Comparison of ENCODE assay signal across 17 cellular contexts in the genomic region with DNA sequence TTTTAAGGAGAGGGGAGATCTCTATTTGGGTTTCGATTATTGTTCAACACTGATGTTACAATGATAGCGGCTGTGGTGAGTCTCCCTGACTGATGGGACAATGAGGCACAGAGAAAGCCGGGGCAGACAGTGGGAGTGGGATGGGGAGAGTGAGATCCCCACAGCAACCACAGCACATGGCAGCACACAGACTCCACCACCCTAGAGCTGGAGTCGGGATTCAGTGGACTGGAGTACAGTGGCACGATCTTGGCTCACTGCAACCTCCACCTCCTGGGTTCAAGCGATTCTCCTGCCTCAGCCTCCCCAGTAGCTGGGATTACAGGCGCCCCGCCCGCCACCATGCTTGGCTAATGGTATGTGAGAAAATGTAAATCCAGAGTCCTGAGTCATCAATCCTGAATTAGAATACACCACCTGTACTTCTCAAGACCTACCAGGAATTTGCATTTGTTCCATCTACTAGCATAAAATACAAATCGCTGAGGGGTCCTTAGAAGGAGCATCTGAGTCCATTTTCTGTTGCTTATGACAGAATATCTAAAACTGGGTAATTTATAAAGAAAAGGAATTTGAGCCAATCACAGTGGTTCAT.
DNase-seq lines count a peak whose midpoint lies in the region; ATAC-seq and TF ChIP-seq lines count a peak whose summit lies in the region.
"Had no signal": no experiment of that assay in that cellular context is flagged by ENCODE, and none has a peak within 500 bp of the region (broad histone marks: within the 10 kb centered on the region; RNA-seq: fewer than 3 reads in every experiment).

No MANE protein-coding gene starts in this region.

- POLR2A ChIA-PET in IMR-90 (lab: Charles Lee; ENCODE audit: unreplicated experiment) (no interaction called here), OCI-LY7 (lab: Charles Lee) (interaction anchor here (0.6 to 0.8 kb wide), 3 partner anchors 37 to 78 kb away, joined by 3 to 6 read pairs (median 3); no protein-coding TSS in a partner anchor)

- 0 out of 2 replicates have a peak overlapping the region, but pooled peaks have one; percentile 3 for H2AK5ac ChIP-seq in IMR-90 (ENCODE audit: low read depth, low read length)

- H3K79me1 ChIP-seq in IMR-90 (ENCODE audit: low read depth in 1 of 2, low read length in 2 of 2), result peaks cover 0 to 8% of the 10 kb centered on the region in 2 experiments; a peak in 2 of 4 replicates

- H3K18ac ChIP-seq in IMR-90 (ENCODE audit: low read depth, low read length), result no peak overlapping the region

- ATAC-seq in IMR-90 (ENCODE audit: low read depth), result no peak
- ATAC-seq in GM18867 (IDR thresholded peaks at IDR 0.05; ENCODE audit: unreplicated experiment), result no peak

- DNase-seq in IMR-90 (no peak), OCI-LY7 (ENCODE audit: low spot score) (peak; percentile 47), epithelial cell of esophagus (ENCODE audit: low read depth) (peak; percentile 52), osteocyte (ENCODE audit: extremely low spot score, unreplicated experiment) (no peak), ACHN (no peak), SJCRH30 (no peak)
- DNase-seq: CD8-positive, alpha-beta memory T cell; DMS79; KG1; NCI-H1048; NCI-H146; NCI-H2081; NCI-H510A; NCI-H774 had no signal

- H3K9me3 Mint-ChIP-seq in osteocyte (ENCODE audit: unreplicated experiment), result no peaks in the 10 kb centered on the region
- H3K9me3 Mint-ChIP-seq: CD8-positive, alpha-beta memory T cell had no signal

- H3K4me3 ChIP-seq in IMR-90 (ENCODE audit: insufficient read depth, low read depth, low read length) (no peak overlapping the region), OCI-LY7 (ENCODE audit: low read depth, low read length, poor library complexity, severe bottlenecking) (no peak overlapping the region), epithelial cell of esophagus (ENCODE audit: low read length) (no peak overlapping the region), SJCRH30 (no peak overlapping the region)
- H3K4me3 ChIP-seq: BLaER1, SK-N-MC had no signal

- H3K4me3 Mint-ChIP-seq in osteocyte (ENCODE audit: unreplicated experiment), result no peak overlapping the region
- H3K4me3 Mint-ChIP-seq: CD8-positive, alpha-beta memory T cell had no signal

- intact Hi-C loops in IMR-90 (cut with micrococcal nuclease), result no loop called here
- intact Hi-C loops in OCI-LY7 (cut with micrococcal nuclease; ENCODE audit: unreplicated experiment), result no loop called here

- H3K56ac ChIP-seq in IMR-90 (ENCODE audit: extremely low read depth, insufficient read depth, low read length), result no peak overlapping the region

- TF ChIP-seq POLR2A in IMR-90 (IDR thresholded peaks at IDR 0.05; ENCODE audit: low read depth, low read length), result no peak

- H3K9ac ChIP-seq in IMR-90 (ENCODE audit: low read depth, low read length), result no peak overlapping the region
- H3K9ac ChIP-seq: BLaER1 had no signal

- H2AK9ac ChIP-seq in IMR-90 (replicated peaks; ENCODE audit: low read depth, low read length, poor library complexity), result peak overlapping the region; percentile 16

- H4K20me1 ChIP-seq in IMR-90 (ENCODE audit: insufficient read depth, low read length), result no peaks in the 10 kb centered on the region
- H4K20me1 ChIP-seq in OCI-LY7 (ENCODE audit: insufficient read depth, low read length), result no peaks in the 10 kb centered on the region
- H4K20me1 ChIP-seq: BLaER1 had no signal

- H3K36me3 ChIP-seq in IMR-90 (ENCODE audit: control insufficient read depth, insufficient read depth, low read length) (no peaks in the 10 kb centered on the region), OCI-LY7 (ENCODE audit: insufficient read depth, low read length) (peaks cover 4% of the 10 kb centered on the region; the same call in 1 of the 2 replicates), SJCRH30 (no peaks in the 10 kb centered on the region)
- H3K36me3 ChIP-seq: BLaER1 had no signal

- peaks cover 3% of the 10 kb centered on the region for H3K9me3 ChIP-seq in IMR-90 (ENCODE audit: control insufficient read depth, insufficient read depth, low read length)
- peaks cover 16% of the 10 kb centered on the region; the same call in 1 of the 2 replicates for H3K9me3 ChIP-seq in OCI-LY7 (ENCODE audit: low read length)
- H3K9me3 ChIP-seq in SJCRH30 (replicated peaks), result no peaks in the 10 kb centered on the region

- WGBS in IMR-90 (ENCODE audit: extremely low coverage in 2 of 2, insufficient read length in 1 of 2), 2 experiments, result no CpG with 5 or more reads among the region's 10 CpGs

- BruUV-seq in IMR-90 (replicated peaks; lab: Mats Ljungman, UMichigan) (no TSS peak), OCI-LY7 (replicated peaks; lab: Mats Ljungman, UMichigan) (no TSS peak)

- H4K91ac ChIP-seq in IMR-90 (ENCODE audit: insufficient read depth, low read depth, low read length), result no peak overlapping the region

- peak overlapping the region in 1 of 2 experiments; percentile 28; a peak in 2 of 4 replicates for H4K8ac ChIP-seq in IMR-90 (ENCODE audit: low read depth in 2 of 2, low read length in 2 of 2)

- no peaks in the 10 kb centered on the region for H3K36me3 Mint-ChIP-seq in osteocyte (ENCODE audit: unreplicated experiment)
- H3K36me3 Mint-ChIP-seq: CD8-positive, alpha-beta memory T cell had no signal

- no peak for TF ChIP-seq RAD21 in IMR-90 (IDR thresholded peaks at IDR 0.05; ENCODE audit: low read length)

- no peak overlapping the region for H2BK5ac ChIP-seq in IMR-90 (ENCODE audit: low read depth, low read length, poor library complexity, severe bottlenecking)

- no peaks in the 10 kb centered on the region for H3K79me2 ChIP-seq in OCI-LY7 (ENCODE audit: insufficient read depth, low read depth, low read length)

- H3K27me3 ChIP-seq in IMR-90 (ENCODE audit: control insufficient read depth, insufficient read depth, low read length), result no peaks in the 10 kb centered on the region
- no peaks in the 10 kb centered on the region for H3K27me3 ChIP-seq in SJCRH30
- H3K27me3 ChIP-seq: BLaER1 had no signal

- H3K9me1 ChIP-seq in IMR-90 (ENCODE audit: insufficient read depth, low read length), result peaks cover 7% of the 10 kb centered on the region; the same call in 1 of the 2 replicates

- CTCF ChIA-PET in IMR-90 (lab: Yijun Ruan, JAX) (no interaction called here), OCI-LY7 (lab: Charles Lee; ENCODE audit: unreplicated experiment) (no interaction called here)

- dilution Hi-C loops in IMR-90 (cut with HindIII; ENCODE audit: low sequenced_read_pairs, unreplicated experiment), result no loop called here

- H3K27me3 Mint-ChIP-seq in osteocyte (ENCODE audit: unreplicated experiment), result no peaks in the 10 kb centered on the region
- H3K27me3 Mint-ChIP-seq: CD8-positive, alpha-beta memory T cell had no signal

- H3K27ac ChIP-seq in IMR-90 (ENCODE audit: insufficient read depth, low read length) (no peak overlapping the region), OCI-LY7 (ENCODE audit: low read depth, low read length, poor library complexity, severe bottlenecking) (peak overlapping the region; percentile 87), SJCRH30 (no peak overlapping the region)
- H3K27ac ChIP-seq: BLaER1, SK-N-MC had no signal

- H2BK120ac ChIP-seq in IMR-90 (ENCODE audit: low read depth, low read length), result no peak overlapping the region

- TF ChIP-seq CTCF in IMR-90 (conservative IDR thresholded peaks at IDR 0.05; ENCODE audit: low read depth, low read length) (no peak), OCI-LY7 (conservative IDR thresholded peaks at IDR 0.05; ENCODE audit: low read length) (no peak), epithelial cell of esophagus (IDR thresholded peaks at IDR 0.05; ENCODE audit: insufficient read depth, low read depth, low read length, missing control alignments) (no peak), osteocyte (IDR thresholded peaks at IDR 0.05) (no peak)

- no peak overlapping the region for H3K4me2 ChIP-seq in IMR-90 (ENCODE audit: low read depth, low read length)
- H3K4me2 ChIP-seq in OCI-LY7 (ENCODE audit: low read length), result peak overlapping the region; percentile 21
- H3K4me2 ChIP-seq: BLaER1 had no signal

- no peak overlapping the region for H3K14ac ChIP-seq in IMR-90 (replicated peaks; ENCODE audit: low read depth, low read length)

- no peak overlapping the region for H2BK15ac ChIP-seq in IMR-90 (ENCODE audit: low read depth, low read length)

- H3K4me1 ChIP-seq in IMR-90 (ENCODE audit: control insufficient read depth, insufficient read depth, low read length) (peaks cover 8% of the 10 kb centered on the region), OCI-LY7 (ENCODE audit: insufficient read depth, low read length, poor library complexity, severe bottlenecking) (peaks cover 68% of the 10 kb centered on the region), SJCRH30 (peaks cover 17% of the 10 kb centered on the region)
- H3K4me1 ChIP-seq: BLaER1 had no signal

- no peaks in the 10 kb centered on the region for H3K9me2 ChIP-seq in OCI-LY7 (ENCODE audit: insufficient read depth, low read length)

- no peak overlapping the region for H4K5ac ChIP-seq in IMR-90 (ENCODE audit: low read depth, low read length)

- H3K27ac Mint-ChIP-seq in osteocyte (ENCODE audit: unreplicated experiment), result peak overlapping the region; percentile 32

- H2BK20ac ChIP-seq in IMR-90 (ENCODE audit: low read depth, low read length), result no peak overlapping the region

- H3K4ac ChIP-seq in IMR-90 (ENCODE audit: low read depth, low read length), result peak overlapping the region; percentile 49; the same call in 1 of the 2 replicates

- in situ Hi-C loops in IMR-90 (cut with MboI; ENCODE audit: low sequenced_read_pairs), result no loop called here
- in situ Hi-C loops in ACHN (cut with HindIII; ENCODE audit: low pct_ligation_motif_present, low pct_unique_long_range_greater_than_20kb, low sequenced_read_pairs), result no loop called here

- peaks cover 35% of the 10 kb centered on the region for H3K4me1 Mint-ChIP-seq in osteocyte (ENCODE audit: unreplicated experiment)

- no peak overlapping the region for H3K23ac ChIP-seq in IMR-90 (ENCODE audit: low read depth, low read length)

- H2AFZ ChIP-seq in IMR-90 (replicated peaks; ENCODE audit: low read length, poor library complexity) (no peak overlapping the region), OCI-LY7 (ENCODE audit: low read length) (peak overlapping the region; percentile 32; the same call in 1 of the 2 replicates)

TF ChIP-seq in IMR-90, 13 proteins besides CTCF, POLR2A, EP300 and RAD21:
- TF ChIP-seq FOS (IDR thresholded peaks at IDR 0.05; ENCODE audit: low read depth, low read length) (no peak), NFE2L2 (IDR thresholded peaks at IDR 0.05; ENCODE audit: low read depth, low read length) (no peak), SMC3 (IDR thresholded peaks at IDR 0.05; ENCODE audit: low read depth, low read length) (no peak), BHLHE40 (IDR thresholded peaks at IDR 0.05; ENCODE audit: low read depth, low read length) (no peak)
TF ChIP-seq in IMR-90: peak in this region for 0.

Comparison
In these comparisons a context has a peak if more than half of its experiments do, and no peak if none do; other contexts are left out.
1. DNase-seq: peak in OCI-LY7 (single experiment) and epithelial cell of esophagus (single experiment); none in IMR-90 (single experiment), osteocyte (single experiment), ACHN (single experiment) and SJCRH30 (0 of 2).